In genomic region chr5:132504746-132505145, GRCh38 we compare ENCODE assay signal across 23 cellular contexts. TPM values are rescaled to one million over a fixed set of nuclear protein-coding genes. Genes with fewer than 3 reads are reported as not detected.
DNase-seq lines count a peak whose midpoint lies in the region; ATAC-seq and TF ChIP-seq lines count a peak whose summit lies in the region.
"Had no signal": no experiment of that assay in that cellular context is flagged by ENCODE, and none has a peak within 500 bp of the region (broad histone marks: within the 10 kb centered on the region; RNA-seq: fewer than 3 reads in every experiment).

No MANE protein-coding gene starts in this region.

- ATAC-seq in gastroesophageal sphincter (no peak), upper lobe of left lung (ENCODE audit: low FRiP score in 2 of 2) (no peak), GM18498 (IDR thresholded peaks at IDR 0.05; ENCODE audit: unreplicated experiment) (no peak)

- no TSS peak for BruUV-seq in mammary epithelial cell (replicated peaks; lab: Mats Ljungman, UMichigan)

- no peaks in the 10 kb centered on the region for H3K27me3 Mint-ChIP-seq in osteocyte (ENCODE audit: unreplicated experiment)
- H3K27me3 Mint-ChIP-seq in activated CD4-positive, alpha-beta memory T cell treated with anti-CD3 and anti-CD28 coated beads for 36 hours = peaks cover 19% of the 10 kb centered on the region

- TF ChIP-seq POLR2A in breast epithelium (IDR thresholded peaks at IDR 0.05) (no peak), gastroesophageal sphincter (IDR thresholded peaks at IDR 0.05) (no peak), upper lobe of left lung (IDR thresholded peaks at IDR 0.05) (no peak)

- no peak overlapping the region for H3K4me2 ChIP-seq in mammary epithelial cell (ENCODE audit: insufficient read depth, low read depth, low read length)

- H3K4me3 ChIP-seq in breast epithelium = no peak overlapping the region
- no peak overlapping the region for H3K4me3 ChIP-seq in mammary epithelial cell (replicated peaks in 1 of 3; ENCODE audit: insufficient read depth in 1 of 3, low read depth in 2 of 3, low read length in 3 of 3)
- no peak overlapping the region for H3K4me3 ChIP-seq in gastroesophageal sphincter
- no peak overlapping the region for H3K4me3 ChIP-seq in upper lobe of left lung

- H3K27ac ChIP-seq in breast epithelium (peak overlapping the region; percentile 1 to 39), mammary epithelial cell (ENCODE audit: insufficient read depth, low read depth, low read length) (no peak overlapping the region), gastroesophageal sphincter (peak overlapping the region in 3 of 4 donors; percentile 64 to 80 (median 73)), upper lobe of left lung (peak overlapping the region in 3 of 4 donors; percentile 8 to 73 (median 56))
- H3K27ac ChIP-seq: C4-2B had no signal

- H3K27ac Mint-ChIP-seq in osteocyte (ENCODE audit: unreplicated experiment) = no peak overlapping the region
- H3K27ac Mint-ChIP-seq in activated CD4-positive, alpha-beta memory T cell treated with anti-CD3 and anti-CD28 coated beads for 36 hours = no peak overlapping the region
- H3K27ac Mint-ChIP-seq: CD8-positive, alpha-beta memory T cell had no signal

- peaks cover 3% of the 10 kb centered on the region for H3K9me3 Mint-ChIP-seq in osteocyte (ENCODE audit: unreplicated experiment)
- no peaks in the 10 kb centered on the region for H3K9me3 Mint-ChIP-seq in activated CD4-positive, alpha-beta memory T cell treated with anti-CD3 and anti-CD28 coated beads for 36 hours

- H3K36me3 Mint-ChIP-seq in osteocyte (ENCODE audit: unreplicated experiment) = peaks cover 2% of the 10 kb centered on the region
- H3K36me3 Mint-ChIP-seq in activated CD4-positive, alpha-beta memory T cell treated with anti-CD3 and anti-CD28 coated beads for 36 hours = no peaks in the 10 kb centered on the region

- H3K27me3 ChIP-seq in breast epithelium (no peaks in the 10 kb centered on the region), mammary epithelial cell (ENCODE audit: insufficient read depth, low read length) (no peaks in the 10 kb centered on the region), gastroesophageal sphincter (no peaks in the 10 kb centered on the region), upper lobe of left lung (no peaks in the 10 kb centered on the region)

- H3K4me1 Mint-ChIP-seq in osteocyte (ENCODE audit: unreplicated experiment) = peaks cover 31% of the 10 kb centered on the region
- peaks cover 4% of the 10 kb centered on the region for H3K4me1 Mint-ChIP-seq in activated CD4-positive, alpha-beta memory T cell treated with anti-CD3 and anti-CD28 coated beads for 36 hours (ENCODE audit: low read depth)

- H3K79me2 ChIP-seq in mammary epithelial cell (ENCODE audit: insufficient read depth, low read length) = no peaks in the 10 kb centered on the region

- H3K9ac ChIP-seq in mammary epithelial cell (ENCODE audit: insufficient read depth, low read length) = no peak overlapping the region

- TF ChIP-seq EP300 in gastroesophageal sphincter (IDR thresholded peaks at IDR 0.05) = no peak
- no peak for TF ChIP-seq EP300 in upper lobe of left lung (IDR thresholded peaks at IDR 0.05)

- CTCF ChIA-PET in mammary epithelial cell (lab: Charles Lee; ENCODE audit: low non-redundant PET) = no interaction called here
- CTCF ChIA-PET in activated CD4-positive, alpha-beta memory T cell treated with anti-CD3 and anti-CD28 coated beads for 36 hours (lab: Charles Lee) = interaction anchor here (1.0 to 13.6 kb wide), 9 partner anchors 17 to 378 kb away, joined by 3 to 461 read pairs (median 4); no protein-coding TSS in a partner anchor

- dilution Hi-C loops in mammary epithelial cell (cut with HindIII; ENCODE audit: low sequenced_read_pairs) = no loop called here

- no peak for TF ChIP-seq CTCF in breast epithelium (IDR thresholded peaks at IDR 0.05)
- no peak for TF ChIP-seq CTCF in mammary epithelial cell (conservative IDR thresholded peaks at IDR 0.05 in 1 of 2, IDR thresholded peaks at IDR 0.05 in 1 of 2; ENCODE audit: extremely low read depth in 1 of 2, insufficient read depth in 1 of 2, low read depth in 1 of 2, low read length in 2 of 2)
- no peak for TF ChIP-seq CTCF in gastroesophageal sphincter (IDR thresholded peaks at IDR 0.05)
- no peak for TF ChIP-seq CTCF in osteocyte (IDR thresholded peaks at IDR 0.05)
- no peak for TF ChIP-seq CTCF in upper lobe of left lung (IDR thresholded peaks at IDR 0.05)

- no peak overlapping the region for H3K4me3 Mint-ChIP-seq in osteocyte (ENCODE audit: unreplicated experiment)
- no peak overlapping the region for H3K4me3 Mint-ChIP-seq in activated CD4-positive, alpha-beta memory T cell treated with anti-CD3 and anti-CD28 coated beads for 36 hours
- H3K4me3 Mint-ChIP-seq: CD8-positive, alpha-beta memory T cell had no signal

- H2AFZ ChIP-seq in mammary epithelial cell (ENCODE audit: low read depth, low read length) = no peak overlapping the region

- intact Hi-C loops in breast epithelium (cut with DNase I; ENCODE audit: low total_unique reads) (no loop called here), mammary epithelial cell (cut with micrococcal nuclease) (no loop called here)
- intact Hi-C loops in activated CD4-positive, alpha-beta memory T cell treated with anti-CD3 and anti-CD28 coated beads for 36 hours (cut with micrococcal nuclease) = no loop called here

- no peak for DNase-seq in breast epithelium (ENCODE audit: low spot score in 2 of 2)
- no peak for DNase-seq in mammary epithelial cell
- peak; percentile 51 for DNase-seq in osteocyte (ENCODE audit: extremely low spot score, unreplicated experiment)
- DNase-seq in upper lobe of left lung = no peak
- no peak for DNase-seq in NCI-H524 (lab: John Stamatoyannopoulos, UW)
- DNase-seq in activated CD4-positive, alpha-beta memory T cell treated with anti-CD3 and anti-CD28 coated beads for 36 hours = no peak
- DNase-seq: 8988T; Calu3; CD8-positive, alpha-beta memory T cell; DMS153; GDM1; MM.1S; NCI-H1048; NCI-H1417 treated with DMSO at 0.1 percent for 48 hours; NCI-H187; NCI-H446 treated with DMSO at 0.1 percent for 48 hours; NCI-H69; SIG-M5 had no signal

- H3K9me3 ChIP-seq in breast epithelium (no peaks in the 10 kb centered on the region), mammary epithelial cell (replicated peaks; ENCODE audit: insufficient read depth, low read length) (no peaks in the 10 kb centered on the region), gastroesophageal sphincter (no peaks in the 10 kb centered on the region), upper lobe of left lung (no peaks in the 10 kb centered on the region)

- in situ Hi-C loops in mammary epithelial cell (cut with MboI; ENCODE audit: low sequenced_read_pairs in 2 of 2) = loop anchor here in 1 of 2 donors (25.0 kb wide), 1 partner anchor 442 kb away; the partner anchor contains the start of genes CSF2 and IL3

- H3K4me1 ChIP-seq in breast epithelium (peaks cover 0 to 2% of the 10 kb centered on the region in 2 donors), mammary epithelial cell (ENCODE audit: insufficient read depth, low read length) (peaks cover 1% of the 10 kb centered on the region), gastroesophageal sphincter (peaks cover 9 to 49% (median 12%) of the 10 kb centered on the region in 3 donors), upper lobe of left lung (peaks cover 40 to 50% (median 47%) of the 10 kb centered on the region in 4 donors)

- no peaks in the 10 kb centered on the region for H4K20me1 ChIP-seq in mammary epithelial cell (ENCODE audit: insufficient read depth, low read length)

- WGBS in mammary epithelial cell (ENCODE audit: low coverage, missing lambda C conversion rate) = 94% methylated on average over 4 of the region's 4 CpGs
- 72 to 81% methylated on average over 4 of the region's 4 CpGs for WGBS in gastroesophageal sphincter (ENCODE audit: low coverage in 1 of 2), 2 donors
- 82 to 91% methylated on average over 4 of the region's 4 CpGs for WGBS in upper lobe of left lung, 2 donors

- H3K36me3 ChIP-seq in breast epithelium (no peaks in the 10 kb centered on the region), mammary epithelial cell (ENCODE audit: insufficient read depth, low read length) (no peaks in the 10 kb centered on the region), gastroesophageal sphincter (no peaks in the 10 kb centered on the region), upper lobe of left lung (no peaks in the 10 kb centered on the region)

- POLR2A ChIA-PET in activated CD4-positive, alpha-beta memory T cell treated with anti-CD3 and anti-CD28 coated beads for 36 hours (lab: Charles Lee) = no interaction called here

RNA-seq across cellular contexts. Expression of gene IRF1, which starts 14.2 kb away (rescaled TPM):
- total RNA-seq in breast epithelium = 10 to 100 TPM; 10.4 to 27.8 (median 18.0) TPM
- 10 to 100 TPM in 1 of 2 donors, 1 to 10 TPM in 1; 5.3 to 14.9 TPM for total RNA-seq in mammary epithelial cell
- polyA plus RNA-seq in mammary epithelial cell = 9.0 TPM
- polyA minus RNA-seq in mammary epithelial cell = 24.6 TPM
- 10 to 100 TPM; 10.9 to 74.3 (median 19.4) TPM for total RNA-seq in gastroesophageal sphincter
- 50.2 and 58.9 TPM in 2 replicates for total RNA-seq in osteocyte
- 10 to 100 TPM; 42.1 to 94.3 (median 79.3) TPM for total RNA-seq in upper lobe of left lung
- total RNA-seq in activated CD4-positive, alpha-beta memory T cell treated with anti-CD3 and anti-CD28 coated beads for 36 hours = 100 to 1,000 TPM; 104 to 106 TPM

RNA-seq across cellular contexts. Expression of gene IL5, which starts 38.6 kb away (rescaled TPM):
- total RNA-seq in breast epithelium = not detected
- not detected for total RNA-seq in mammary epithelial cell
- not detected for polyA plus RNA-seq in mammary epithelial cell
- polyA minus RNA-seq in mammary epithelial cell = not detected
- not detected for total RNA-seq in gastroesophageal sphincter
- not detected in 2 replicates for total RNA-seq in osteocyte
- total RNA-seq in upper lobe of left lung = 1 to 10 TPM in 1 of 6 donors, not detected in 5; 1.2 TPM
- total RNA-seq in activated CD4-positive, alpha-beta memory T cell treated with anti-CD3 and anti-CD28 coated beads for 36 hours = 1 to 10 TPM; 4.1 to 5.0 TPM
- total RNA-seq: Calu3, H1, LHCN-M2 had no signal
- polyA plus RNA-seq: CD8-positive, alpha-beta memory T cell; H1 had no signal

RNA-seq across cellular contexts. Expression of gene RAD50, which starts 52.0 kb away (rescaled TPM):
- 10 to 100 TPM; 44.2 to 47.4 (median 44.6) TPM for total RNA-seq in breast epithelium
- 10 to 100 TPM; 29.8 to 56.9 TPM for total RNA-seq in mammary epithelial cell
- 18.1 TPM for polyA plus RNA-seq in mammary epithelial cell
- 25.4 TPM for polyA minus RNA-seq in mammary epithelial cell
- 10 to 100 TPM; 31.1 to 53.7 (median 35.0) TPM for total RNA-seq in gastroesophageal sphincter
- total RNA-seq in osteocyte = 24.7 and 27.5 TPM in 2 replicates
- 100 to 1,000 TPM in 1 of 6 donors, 10 to 100 TPM in 5; 26.2 to 105 (median 33.3) TPM for total RNA-seq in upper lobe of left lung
- 10 to 100 TPM; 44.6 to 47.6 TPM for total RNA-seq in activated CD4-positive, alpha-beta memory T cell treated with anti-CD3 and anti-CD28 coated beads for 36 hours
